In genomic region chrX:71366674-71367256, GRCh38 we compare ENCODE assay signal across 8 cellular contexts. TPM values are rescaled to one million over a fixed set of nuclear protein-coding genes. Genes with fewer than 3 reads are reported as not detected.
DNase-seq lines count a peak whose midpoint lies in the region; ATAC-seq, FAIRE-seq and TF ChIP-seq lines count a peak whose summit lies in the region.

No MANE protein-coding gene starts in this region.

- H3K4me2 ChIP-seq in mammary epithelial cell (ENCODE audit: insufficient read depth, low read depth, low read length) (peak overlapping the region; percentile 66), keratinocyte (ENCODE audit: control insufficient read depth, extremely low read depth, insufficient read depth, low read depth, low read length) (peak overlapping the region; percentile 85)

- WGBS in mammary epithelial cell (ENCODE audit: low coverage, missing lambda C conversion rate) = 41% methylated on average over 23 of the region's 36 CpGs

- H3K27me3 ChIP-seq in mammary epithelial cell (ENCODE audit: insufficient read depth, low read length) (no peaks in the 10 kb centered on the region), keratinocyte (ENCODE audit: control insufficient read depth, extremely low read depth, insufficient read depth, low read length) (no peaks in the 10 kb centered on the region)

- TF ChIP-seq POLR2A in GM12891 (IDR thresholded peaks at IDR 0.05; ENCODE audit: low read depth, low read length) = peak; percentile 76

- no peaks in the 10 kb centered on the region for H3K9me3 ChIP-seq in mammary epithelial cell (replicated peaks; ENCODE audit: insufficient read depth, low read length)
- H3K9me3 ChIP-seq in keratinocyte (ENCODE audit: control insufficient read depth, low read depth, low read length) = no peaks in the 10 kb centered on the region

- TF ChIP-seq CTCF in mammary epithelial cell (conservative IDR thresholded peaks at IDR 0.05 in 1 of 2, IDR thresholded peaks at IDR 0.05 in 1 of 2; ENCODE audit: extremely low read depth in 1 of 2, insufficient read depth in 1 of 2, low read depth in 1 of 2, low read length in 2 of 2) (no peak), keratinocyte (optimal IDR thresholded peaks at IDR 0.05 in 1 of 3, IDR thresholded peaks at IDR 0.05 in 1 of 3, conservative IDR thresholded peaks at IDR 0.05 in 1 of 3; ENCODE audit: extremely low read depth in 1 of 3, insufficient read depth in 2 of 3, low read length in 3 of 3) (no peak)

- no peak for FAIRE-seq in GM12891 (lab: Jason Lieb, UNC)
- no peak for FAIRE-seq in keratinocyte (lab: Jason Lieb, UNC)

- H3K9me1 ChIP-seq in keratinocyte (ENCODE audit: control insufficient read depth, extremely low read depth, insufficient read depth, low read length) = no peaks in the 10 kb centered on the region

- H3K9ac ChIP-seq in mammary epithelial cell (ENCODE audit: insufficient read depth, low read length) (peak overlapping the region; percentile 87), keratinocyte (ENCODE audit: control insufficient read depth, extremely low read depth, insufficient read depth, low read length) (peak overlapping the region; percentile 92)

- intact Hi-C loops in mammary epithelial cell (cut with micrococcal nuclease) = loop anchor here (1.0 to 10.0 kb wide), 4 partner anchors 83 to 192 kb away; partner anchors contain the start of gene NONO

- H3K4me1 ChIP-seq in mammary epithelial cell (ENCODE audit: insufficient read depth, low read length) (no peaks in the 10 kb centered on the region), keratinocyte (ENCODE audit: control insufficient read depth, extremely low read depth, insufficient read depth, low read length) (no peaks in the 10 kb centered on the region)

- dilution Hi-C loops in mammary epithelial cell (cut with HindIII; ENCODE audit: low sequenced_read_pairs) = no loop called here
- dilution Hi-C loops in keratinocyte (cut with MboI; ENCODE audit: extremely low pct_ligation_motif_present, low sequenced_read_pairs) = no loop called here

- H4K20me1 ChIP-seq in mammary epithelial cell (ENCODE audit: insufficient read depth, low read length) (no peaks in the 10 kb centered on the region), keratinocyte (ENCODE audit: control insufficient read depth, extremely low read depth, insufficient read depth, low read length) (no peaks in the 10 kb centered on the region)

- in situ Hi-C loops in mammary epithelial cell (cut with MboI; ENCODE audit: low sequenced_read_pairs in 2 of 2) = no loop called here

- TSS peak; percentile 43 for BruUV-seq in mammary epithelial cell (replicated peaks; lab: Mats Ljungman, UMichigan)

- H3K27ac ChIP-seq in mammary epithelial cell (ENCODE audit: insufficient read depth, low read depth, low read length) (peak overlapping the region; percentile 83), keratinocyte (ENCODE audit: control insufficient read depth, insufficient read depth, low read length) (peak overlapping the region; percentile 88)

- H2AFZ ChIP-seq in mammary epithelial cell (ENCODE audit: low read depth, low read length) (peak overlapping the region; percentile 62), keratinocyte (ENCODE audit: control insufficient read depth, low read length) (peak overlapping the region; percentile 70)

- H3K79me2 ChIP-seq in mammary epithelial cell (ENCODE audit: insufficient read depth, low read length) (peaks cover 48% of the 10 kb centered on the region), keratinocyte (ENCODE audit: control insufficient read depth, insufficient read depth, low read length) (peaks cover 35% of the 10 kb centered on the region)

- DNase-seq in GM12891 (ENCODE audit: insufficient read length, low spot score) (no peak), T-helper 2 cell (peak in 3 of 5 experiments; percentile 4 to 38 (median 14)), mammary epithelial cell (peak; percentile 14), keratinocyte (ENCODE audit: low read depth, low spot score) (no peak), midbrain (lab: John Stamatoyannopoulos, UW) (no peak), OCI-M2 (lab: John Stamatoyannopoulos, UW; ENCODE audit: unreplicated experiment) (no peak)
- DNase-seq in stimulated activated CD4-positive, alpha-beta T cell treated with anti-CD3 and anti-CD28 coated beads, Interleukin-2, amount 100 ng/mL, for 4 hours (ENCODE audit: low read depth) = peak; percentile 4

- H3K36me3 ChIP-seq in mammary epithelial cell (ENCODE audit: insufficient read depth, low read length) (no peaks in the 10 kb centered on the region), keratinocyte (ENCODE audit: control insufficient read depth in 2 of 2, extremely low read depth in 1 of 2, insufficient read depth in 2 of 2, low read length in 2 of 2) (peaks cover 3% of the 10 kb centered on the region in 2 experiments)

- CTCF ChIA-PET in mammary epithelial cell (lab: Charles Lee; ENCODE audit: low non-redundant PET) = interaction anchor here (0.5 kb wide), 1 partner anchor 83 kb away, joined by 3 read pairs; the partner anchor contains the start of gene NONO

- H3K4me3 ChIP-seq in mammary epithelial cell (replicated peaks in 1 of 3; ENCODE audit: insufficient read depth in 1 of 3, low read depth in 2 of 3, low read length in 3 of 3) (peak overlapping the region; percentile 57 to 76 (median 64)), keratinocyte (ENCODE audit: control insufficient read depth in 2 of 3, extremely low read depth in 1 of 3, insufficient read depth in 2 of 3, low read depth in 1 of 3, low read length in 3 of 3) (peak overlapping the region; percentile 61 to 84 (median 78))

- peak; percentile 5 for ATAC-seq in HG03066 (IDR thresholded peaks at IDR 0.05; ENCODE audit: low read depth, unreplicated experiment)

TF ChIP-seq in GM12891, 5 proteins besides CTCF, POLR2A, EP300 and RAD21:
- TF ChIP-seq POU2F2 (IDR thresholded peaks at IDR 0.05; ENCODE audit: low read depth, low read length) (no peak), SPI1 (IDR thresholded peaks at IDR 0.05; ENCODE audit: low read depth, low read length) (no peak), TAF1 (IDR thresholded peaks at IDR 0.05; ENCODE audit: low read depth, low read length) (0 out of 2 replicates have a peak, but pooled peaks have one; percentile 8), POLR2AphosphoS5 (IDR thresholded peaks at IDR 0.05; ENCODE audit: low read depth, low read length) (peak; percentile 51; the same call in 1 of the 2 replicates)

RNA-seq across cellular contexts. Expression of gene TAF1, which starts 0.6 kb away (rescaled TPM):
- 11.4 TPM for polyA plus RNA-seq in GM12891 (2012; ENCODE audit: low read depth, missing spikeins)
- 10 to 100 TPM; 19.0 to 35.6 TPM for total RNA-seq in mammary epithelial cell
- polyA plus RNA-seq in mammary epithelial cell = 8.7 TPM
- polyA minus RNA-seq in mammary epithelial cell = 39.5 TPM
- 12.1 to 14.6 TPM (median 13.3 TPM) in 3 replicates for polyA plus RNA-seq in keratinocyte
- polyA plus RNA-seq in keratinocyte (2011; ENCODE audit: low read depth) = 24.2 TPM
- polyA plus RNA-seq in keratinocyte (2011; cell fraction: cytosol; rRNA removed) = 9.5 and 11.8 TPM in 2 replicates
- polyA plus RNA-seq in keratinocyte (2011; cell fraction: nucleus; rRNA removed) = 34.9 and 40.2 TPM in 2 replicates
- 10.6 and 12.6 TPM in 2 replicates for polyA plus RNA-seq in keratinocyte (2012; ENCODE audit: low replicate concordance)
- polyA minus RNA-seq in keratinocyte = 8.3 to 34.4 TPM (median 19.4 TPM) in 3 replicates
- polyA minus RNA-seq in keratinocyte (2011; cell fraction: cytosol; rRNA and poly(A)+ RNA removed) = 14.8 TPM
- 34.0 and 55.5 TPM in 2 replicates for polyA minus RNA-seq in keratinocyte (2011; cell fraction: nucleus; rRNA and poly(A)+ RNA removed)

Comparison
In these comparisons a context has a peak if more than half of its experiments do, and no peak if none do; other contexts are left out.
1. DNase-seq: peak in T-helper 2 cell (3 of 5), mammary epithelial cell (single experiment) and stimulated activated CD4-positive, alpha-beta T cell treated with anti-CD3 and anti-CD28 coated beads, Interleukin-2, amount 100 ng/mL, for 4 hours (single experiment); none in GM12891 (single experiment), keratinocyte (single experiment), midbrain (single experiment) and OCI-M2 (single experiment).